In the genomic region with DNA sequence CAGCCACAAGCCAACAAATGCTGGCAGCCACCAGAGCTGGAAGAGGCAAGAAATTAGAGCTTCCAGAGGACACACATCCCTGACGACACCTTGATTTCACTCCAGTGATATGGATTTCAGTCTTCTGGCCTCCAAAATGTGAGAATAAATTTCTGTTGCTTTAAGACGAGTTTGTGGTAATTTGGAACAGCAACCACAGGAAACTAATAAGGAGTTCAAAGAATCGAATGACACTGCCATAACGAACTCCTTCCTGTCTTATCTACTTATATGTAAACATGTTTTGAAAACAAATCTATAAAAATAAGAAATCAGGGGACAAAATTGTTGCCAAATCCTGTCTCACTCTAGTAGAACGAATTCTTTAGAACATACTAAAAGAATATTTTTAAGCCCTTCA, we compare ENCODE assay signal across 38 cellular contexts.
"Had no signal": no experiment of that assay in that cellular context is flagged by ENCODE, and none has a peak within 500 bp of the region (broad histone marks: within the 10 kb centered on the region; RNA-seq: fewer than 3 reads in every experiment).

No MANE protein-coding gene starts in this region.

- H3K9me3 Mint-ChIP-seq: activated CD4-positive, alpha-beta memory T cell treated with anti-CD3 and anti-CD28 coated beads for 36 hours; activated T-cell treated with anti-CD3 and anti-CD28 coated beads, Interleukin-2, amount 50 U/mL, for 4 hours; activated T-helper 1 cell treated with anti-CD3 and anti-CD28 coated beads, Interleukin-12 subunit alpha, Interleukin-12 subunit beta, Interleukin-2, Interleukin-4 antibody, amounts not matched to agents 30 ng/mL and 10 ng/mL and 1 ng/mL, durations not matched to agents 14 hours and 24 hours and 36 hours had no signal

- FAIRE-seq: astrocyte, TTC549 had no signal

- H3K4me1 Mint-ChIP-seq: activated B cell treated with CpG ODN at 0.5 μM for 24 hours; activated naive CD8-positive, alpha-beta T cell treated with anti-CD3 and anti-CD28 coated beads for 36 hours; activated T-helper 17 cell treated with anti-CD3 and anti-CD28 coated beads, Interleukin-2, amount 50 U/mL, for 72 hours; central memory CD8-positive, alpha-beta T cell had no signal

- DNase-seq: activated B cell treated with CpG ODN at 0.5 μM for 24 hours; activated CD4-positive, alpha-beta memory T cell treated with anti-CD3 and anti-CD28 coated beads for 36 hours; activated CD4-positive, alpha-beta T cell treated with anti-CD3 and anti-CD28 coated beads for 1 hour; activated CD4-positive, alpha-beta T cell treated with anti-CD3 and anti-CD28 coated beads for 4 hours; activated CD4-positive, alpha-beta T cell treated with anti-CD3 and anti-CD28 coated beads, Interleukin-2, amount 10 ng/mL, durations not matched to agents 24 days and 14 days; activated CD4-positive, alpha-beta T cell treated with anti-CD3 and anti-CD28 coated beads, Interleukin-2, amount 50 U/mL, for 1 hour; activated CD4-positive, alpha-beta T cell treated with anti-CD3 and anti-CD28 coated beads, Interleukin-2, amount 50 U/mL, for 4 hours; activated CD8-positive, alpha-beta memory T cell treated with anti-CD3 and anti-CD28 coated beads, Interleukin-2, amount 50 U/mL, for 4 hours; activated CD8-positive, alpha-beta T cell treated with anti-CD3 and anti-CD28 coated beads for 36 hours; activated effector memory CD4-positive, alpha-beta T cell treated with anti-CD3 and anti-CD28 coated beads, Interleukin-2, amount 50 U/mL, for 16 hours; activated gamma-delta T cell treated with Interleukin-2 at 50 U/mL for 16 hours; activated naive CD4-positive, alpha-beta T cell; activated naive CD4-positive, alpha-beta T cell treated with anti-CD3 and anti-CD28 coated beads for 36 hours; activated naive CD4-positive, alpha-beta T cell treated with anti-CD3 and anti-CD28 coated beads, Interleukin-2, amount 50 U/mL, for 16 hours; activated naive CD8-positive, alpha-beta T cell treated with anti-CD3 and anti-CD28 coated beads for 36 hours; activated T-cell treated with anti-CD3 and anti-CD28 coated beads for 4 hours; activated T-cell treated with anti-CD3 and anti-CD28 coated beads, Interleukin-2, amount 50 U/mL, for 1 hour; activated T-cell treated with anti-CD3 and anti-CD28 coated beads, Interleukin-2, amount 50 U/mL, for 4 hours; activated T-cell treated with anti-CD3 and anti-CD28 coated beads, Interleukin-2, amount 50 U/mL, for 72 hours; adrenal gland; amniotic stem cell; aorta; body of pancreas; brain microvascular endothelial cell; caudate nucleus; cerebellar nuclear complex; T-helper 9 cell had no signal

- H3K27ac Mint-ChIP-seq: activated B cell treated with CpG ODN at 0.5 μM for 24 hours; activated CD4-positive, alpha-beta memory T cell treated with anti-CD3 and anti-CD28 coated beads for 36 hours; activated CD4-positive, alpha-beta T cell treated with anti-CD3 and anti-CD28 coated beads, Interleukin-2, amount 10 ng/mL, durations not matched to agents 24 days and 14 days; activated CD8-positive, alpha-beta T cell treated with anti-CD3 and anti-CD28 coated beads for 36 hours; activated naive CD4-positive, alpha-beta T cell treated with anti-CD3 and anti-CD28 coated beads for 36 hours; activated naive CD4-positive, alpha-beta T cell treated with anti-CD3 and anti-CD28 coated beads, Interleukin-2, amount 50 U/mL, for 72 hours; activated naive CD8-positive, alpha-beta T cell treated with anti-CD3 and anti-CD28 coated beads for 36 hours; activated T-cell treated with anti-CD3 and anti-CD28 coated beads, Interleukin-2, amount 50 U/mL, for 72 hours; activated T-helper 1 cell treated with anti-CD3 and anti-CD28 coated beads, Interleukin-12 subunit alpha, Interleukin-12 subunit beta, Interleukin-2, Interleukin-4 antibody, amounts not matched to agents 30 ng/mL and 10 ng/mL and 1 ng/mL, durations not matched to agents 14 hours and 24 hours and 36 hours; activated T-helper 17 cell treated with anti-CD3 and anti-CD28 coated beads, Interleukin-2, amount 50 U/mL, for 72 hours; T-helper 1 cell treated with Interleukin-12 subunit alpha and Interleukin-12 subunit beta and Interleukin-4 antibody, amounts not matched to agents 30 μg/mL and 1 μg/mL, for 36 hours; T-helper 2 cell treated with Interferon-gamma antibody and Interleukin-4, amounts not matched to agents 5 μg/mL and 100 μg/mL, for 36 hours had no signal

- H3K4me1 ChIP-seq: breast epithelium had no signal

- H3K27me3 Mint-ChIP-seq: activated CD4-positive, alpha-beta memory T cell treated with anti-CD3 and anti-CD28 coated beads for 36 hours; activated CD4-positive, alpha-beta T cell treated with anti-CD3 and anti-CD28 coated beads, Interleukin-2, amount 10 ng/mL, durations not matched to agents 24 days and 14 days; activated CD8-positive, alpha-beta T cell treated with anti-CD3 and anti-CD28 coated beads for 36 hours; activated naive CD8-positive, alpha-beta T cell treated with anti-CD3 and anti-CD28 coated beads for 36 hours; activated T-helper 17 cell treated with anti-CD3 and anti-CD28 coated beads, Interleukin-2, amount 50 U/mL, for 72 hours; central memory CD8-positive, alpha-beta T cell had no signal

- H3K27ac ChIP-seq: adrenal gland, body of pancreas, brain microvascular endothelial cell, breast epithelium, cardiac muscle cell, VCaP had no signal

- H3K9me3 ChIP-seq: adrenal gland, body of pancreas, breast epithelium had no signal

- H3K36me3 Mint-ChIP-seq: activated CD4-positive, alpha-beta memory T cell treated with anti-CD3 and anti-CD28 coated beads for 36 hours; activated naive CD4-positive, alpha-beta T cell treated with anti-CD3 and anti-CD28 coated beads, Interleukin-2, amount 50 U/mL, for 72 hours; activated naive CD8-positive, alpha-beta T cell treated with anti-CD3 and anti-CD28 coated beads for 36 hours had no signal

- ATAC-seq: activated CD8-positive, alpha-beta T cell treated with anti-CD3 and anti-CD28 coated beads for 36 hours; activated naive CD4-positive, alpha-beta T cell treated with anti-CD3 and anti-CD28 coated beads, Interleukin-2, amount 50 U/mL, for 72 hours; activated T-cell treated with anti-CD3 and anti-CD28 coated beads, Interleukin-2, amount 50 U/mL, for 4 hours; activated T-cell treated with anti-CD3 and anti-CD28 coated beads, Interleukin-2, amount 50 U/mL, for 72 hours; activated T-helper 17 cell treated with anti-CD3 and anti-CD28 coated beads, Interleukin-2, amount 50 U/mL, for 72 hours; body of pancreas had no signal

- H3K36me3 ChIP-seq: adrenal gland, brain microvascular endothelial cell, breast epithelium, cardiac muscle cell had no signal

- H3K4me3 ChIP-seq: adrenal gland, body of pancreas, breast epithelium, cardiac muscle cell had no signal

- H3K4me3 Mint-ChIP-seq: activated B cell treated with CpG ODN at 0.5 μM for 24 hours; activated CD4-positive, alpha-beta memory T cell treated with anti-CD3 and anti-CD28 coated beads for 36 hours; activated CD4-positive, alpha-beta T cell treated with anti-CD3 and anti-CD28 coated beads, Interleukin-2, amount 10 ng/mL, durations not matched to agents 24 days and 14 days; activated CD8-positive, alpha-beta T cell treated with anti-CD3 and anti-CD28 coated beads for 36 hours; activated naive CD4-positive, alpha-beta T cell treated with anti-CD3 and anti-CD28 coated beads for 36 hours; activated naive CD8-positive, alpha-beta T cell treated with anti-CD3 and anti-CD28 coated beads for 36 hours; activated T-cell treated with anti-CD3 and anti-CD28 coated beads, Interleukin-2, amount 50 U/mL, for 4 hours; activated T-cell treated with anti-CD3 and anti-CD28 coated beads, Interleukin-2, amount 50 U/mL, for 72 hours; activated T-helper 1 cell treated with anti-CD3 and anti-CD28 coated beads, Interleukin-12 subunit alpha, Interleukin-12 subunit beta, Interleukin-2, Interleukin-4 antibody, amounts not matched to agents 30 ng/mL and 10 ng/mL and 1 ng/mL, durations not matched to agents 14 hours and 24 hours and 36 hours; activated T-helper 17 cell treated with anti-CD3 and anti-CD28 coated beads, Interleukin-2, amount 50 U/mL, for 72 hours; central memory CD8-positive, alpha-beta T cell; T-helper 1 cell treated with Interleukin-12 subunit alpha and Interleukin-12 subunit beta and Interleukin-4 antibody, amounts not matched to agents 30 μg/mL and 1 μg/mL, for 36 hours; T-helper 2 cell treated with Interferon-gamma antibody and Interleukin-4, amounts not matched to agents 5 μg/mL and 100 μg/mL, for 36 hours had no signal

- H3K27me3 ChIP-seq: adrenal gland, body of pancreas, brain microvascular endothelial cell, breast epithelium, cardiac muscle cell had no signal
